8 cellular contexts compared by ENCODE assay signal in genomic region chr6:52576054-52576391, GRCh38. TPM values are rescaled to one million over a fixed set of nuclear protein-coding genes. Genes with fewer than 3 reads are reported as not detected.
DNase-seq lines count a peak whose midpoint lies in the region; ATAC-seq, FAIRE-seq and TF ChIP-seq lines count a peak whose summit lies in the region.

No MANE protein-coding gene starts in this region.

- no peaks in the 10 kb centered on the region for H3K27me3 Mint-ChIP-seq in activated naive CD8-positive, alpha-beta T cell treated with anti-CD3 and anti-CD28 coated beads, Interleukin-2, amount 50 U/mL, for 24 hours
- no peaks in the 10 kb centered on the region for H3K27me3 Mint-ChIP-seq in stimulated activated naive CD8-positive, alpha-beta T cell treated with anti-CD3 and anti-CD28 coated beads, Interleukin-15, amount 100 ng/mL, for 72 hours

- H3K9ac ChIP-seq in HUES64 (ENCODE audit: low read depth, low read length) (peak overlapping the region; percentile 82), kidney (ENCODE audit: low read length in 2 of 2) (peak overlapping the region in 1 of 2 donors; percentile 84)

- H3K36me3 ChIP-seq in HUES64 (ENCODE audit: insufficient read depth, low read length) = no peaks in the 10 kb centered on the region
- no peaks in the 10 kb centered on the region for H3K36me3 ChIP-seq in kidney (ENCODE audit: control insufficient read depth in 1 of 2, insufficient read depth in 2 of 2, low read length in 2 of 2)

- no peaks in the 10 kb centered on the region for H3K27me3 ChIP-seq in HUES64 (ENCODE audit: insufficient read depth, low read length)

- FAIRE-seq in kidney (lab: Jason Lieb, UNC) = no peak

- peak overlapping the region; percentile 20 for H3K27ac Mint-ChIP-seq in activated naive CD8-positive, alpha-beta T cell treated with anti-CD3 and anti-CD28 coated beads, Interleukin-2, amount 50 U/mL, for 24 hours
- peak overlapping the region in 1 of 2 donors; percentile 22 for H3K27ac Mint-ChIP-seq in stimulated activated naive CD8-positive, alpha-beta T cell treated with anti-CD3 and anti-CD28 coated beads, Interleukin-15, amount 100 ng/mL, for 72 hours

- whole genome bisulfite sequencing in HUES64 = 53% methylated on average over 8 of the region's 8 CpGs

- DNase-seq in activated naive CD8-positive, alpha-beta T cell treated with anti-CD3 and anti-CD28 coated beads, Interleukin-2, amount 50 U/mL, for 24 hours = no peak
- no peak for DNase-seq in kidney
- no peak for DNase-seq in stimulated activated naive CD8-positive, alpha-beta T cell treated with anti-CD3 and anti-CD28 coated beads, Interleukin-15, amount 100 ng/mL, for 72 hours
- no peak for DNase-seq in mucosa of gallbladder (ENCODE audit: low spot score)
- DNase-seq in AML-193 (lab: John Stamatoyannopoulos, UW) = no peak
- DNase-seq in NCI-H2081 (lab: John Stamatoyannopoulos, UW) = no peak

- intact Hi-C loops in kidney (cut with DNase I) = no loop called here

- H3K9me3 ChIP-seq in HUES64 (ENCODE audit: insufficient read depth, low read depth, low read length) = no peaks in the 10 kb centered on the region
- no peaks in the 10 kb centered on the region for H3K9me3 ChIP-seq in kidney (ENCODE audit: control insufficient read depth in 1 of 2, low read length in 2 of 2)

- H3K4me1 ChIP-seq in HUES64 (ENCODE audit: insufficient read depth, low read length) (peaks cover 42% of the 10 kb centered on the region), kidney (ENCODE audit: control insufficient read depth in 1 of 2, insufficient read depth in 1 of 2, low read depth in 1 of 2, low read length in 2 of 2) (peaks cover 25 to 30% of the 10 kb centered on the region in 2 donors)

- no peaks in the 10 kb centered on the region for H3K36me3 Mint-ChIP-seq in activated naive CD8-positive, alpha-beta T cell treated with anti-CD3 and anti-CD28 coated beads, Interleukin-2, amount 50 U/mL, for 24 hours (ENCODE audit: low read depth)

- peaks cover 40% of the 10 kb centered on the region for H3K4me1 Mint-ChIP-seq in activated naive CD8-positive, alpha-beta T cell treated with anti-CD3 and anti-CD28 coated beads, Interleukin-2, amount 50 U/mL, for 24 hours
- H3K4me1 Mint-ChIP-seq in stimulated activated naive CD8-positive, alpha-beta T cell treated with anti-CD3 and anti-CD28 coated beads, Interleukin-15, amount 100 ng/mL, for 72 hours = peaks cover 43% of the 10 kb centered on the region

- no peak for ATAC-seq in activated naive CD8-positive, alpha-beta T cell treated with anti-CD3 and anti-CD28 coated beads, Interleukin-2, amount 50 U/mL, for 24 hours
- ATAC-seq in stimulated activated naive CD8-positive, alpha-beta T cell treated with anti-CD3 and anti-CD28 coated beads, Interleukin-15, amount 100 ng/mL, for 72 hours = no peak
- no peak for ATAC-seq in GM21423 (IDR thresholded peaks at IDR 0.05; ENCODE audit: unreplicated experiment)

- no peak for TF ChIP-seq CTCF in kidney (IDR thresholded peaks at IDR 0.05; ENCODE audit: borderline replicate concordance, extremely low read depth, insufficient read depth)

- H3K9me3 Mint-ChIP-seq in activated naive CD8-positive, alpha-beta T cell treated with anti-CD3 and anti-CD28 coated beads, Interleukin-2, amount 50 U/mL, for 24 hours = no peaks in the 10 kb centered on the region
- no peaks in the 10 kb centered on the region for H3K9me3 Mint-ChIP-seq in stimulated activated naive CD8-positive, alpha-beta T cell treated with anti-CD3 and anti-CD28 coated beads, Interleukin-15, amount 100 ng/mL, for 72 hours

- peak overlapping the region; percentile 73 for H3K4me3 Mint-ChIP-seq in activated naive CD8-positive, alpha-beta T cell treated with anti-CD3 and anti-CD28 coated beads, Interleukin-2, amount 50 U/mL, for 24 hours
- H3K4me3 Mint-ChIP-seq in stimulated activated naive CD8-positive, alpha-beta T cell treated with anti-CD3 and anti-CD28 coated beads, Interleukin-15, amount 100 ng/mL, for 72 hours = peak overlapping the region; percentile 58 to 83

- peak overlapping the region; percentile 89 for H3K4me3 ChIP-seq in HUES64 (ENCODE audit: low read length)
- H3K4me3 ChIP-seq in kidney (ENCODE audit: low read length in 2 of 2) = peak overlapping the region; percentile 84 to 85

- no peak overlapping the region for H3K27ac ChIP-seq in HUES64 (ENCODE audit: low read depth, low read length)
- peak overlapping the region in 1 of 2 donors; percentile 25 for H3K27ac ChIP-seq in kidney (ENCODE audit: low read depth in 2 of 2, low read length in 2 of 2)

RNA-seq across cellular contexts. Expression of gene TRAM2, which starts 0.8 kb away (rescaled TPM):
- 11.9 TPM for polyA plus RNA-seq in HUES64 (2013, experiment 1 of 2)
- polyA plus RNA-seq in HUES64 (2013, experiment 2 of 2) = 11.2 TPM
- total RNA-seq in kidney (20.7 TPM), mucosa of gallbladder (16.0 TPM)
- polyA plus RNA-seq in kidney (ENCODE audit: insufficient read depth, low read depth, low replicate concordance) = 4.5 TPM
